ENCODE assay signal across 10 cellular contexts in genomic region chr18:49162226-49162848, GRCh38.
DNase-seq lines count a peak whose midpoint lies in the region; ATAC-seq, FAIRE-seq and TF ChIP-seq lines count a peak whose summit lies in the region.
"Had no signal": no experiment of that assay in that cellular context is flagged by ENCODE, and none has a peak within 500 bp of the region (broad histone marks: within the 10 kb centered on the region; RNA-seq: fewer than 3 reads in every experiment).

No MANE protein-coding gene starts in this region.

- peak in 1 of 3 donors; percentile 33 for DNase-seq in mucosa of descending colon
- no peak for DNase-seq in retina
- DNase-seq in Calu3 = no peak
- no peak for DNase-seq in kidney
- DNase-seq: KG1, PC-9 had no signal

- peaks cover 7% of the 10 kb centered on the region for H3K9me3 ChIP-seq in mucosa of descending colon
- peaks cover 0 to 6% of the 10 kb centered on the region in 2 donors for H3K9me3 ChIP-seq in kidney (ENCODE audit: control insufficient read depth in 1 of 2, low read length in 2 of 2)
- H3K9me3 ChIP-seq: neutrophil had no signal

- TF ChIP-seq CTCF in mucosa of descending colon (IDR thresholded peaks at IDR 0.05) = no peak
- TF ChIP-seq CTCF in Calu3 (IDR thresholded peaks at IDR 0.05; ENCODE audit: unreplicated experiment) = no peak
- no peak for TF ChIP-seq CTCF in kidney (IDR thresholded peaks at IDR 0.05; ENCODE audit: borderline replicate concordance, extremely low read depth, insufficient read depth)

- H3K4me1 ChIP-seq in mucosa of descending colon (ENCODE audit: low read depth) (no peaks in the 10 kb centered on the region), kidney (ENCODE audit: control insufficient read depth in 1 of 2, insufficient read depth in 1 of 2, low read depth in 1 of 2, low read length in 2 of 2) (no peaks in the 10 kb centered on the region)

- H3K4me3 ChIP-seq in mucosa of descending colon (no peak overlapping the region), kidney (ENCODE audit: low read length in 2 of 2) (no peak overlapping the region)
- H3K4me3 ChIP-seq: PC-9 had no signal

- H3K9ac ChIP-seq in kidney (ENCODE audit: low read length in 2 of 2) = no peak overlapping the region

- H3K4me3 Mint-ChIP-seq in Calu3 (ENCODE audit: low read depth, unreplicated experiment) = no peak overlapping the region

- no peaks in the 10 kb centered on the region for H3K4me1 Mint-ChIP-seq in Calu3 (ENCODE audit: low read depth, unreplicated experiment)

- H3K27ac ChIP-seq in kidney (ENCODE audit: low read depth in 2 of 2, low read length in 2 of 2) = no peak overlapping the region
- H3K27ac ChIP-seq: neutrophil, PC-9 had no signal

- H3K27ac Mint-ChIP-seq in Calu3 (ENCODE audit: unreplicated experiment) = no peak overlapping the region

- peaks cover 5% of the 10 kb centered on the region for H3K9me3 Mint-ChIP-seq in Calu3 (ENCODE audit: low read depth, unreplicated experiment)

- ATAC-seq in GM18870 (IDR thresholded peaks at IDR 0.05; ENCODE audit: unreplicated experiment) (peak; percentile 37), GM21717 (IDR thresholded peaks at IDR 0.05; ENCODE audit: unreplicated experiment) (peak; percentile 55), HG03442 (IDR thresholded peaks at IDR 0.05; ENCODE audit: unreplicated experiment) (peak; percentile 56), mucosa of descending colon (peak; percentile 95)

- CTCF ChIA-PET in Calu3 (lab: Charles Lee) = interaction anchor here (1.4 kb wide), 1 partner anchor 12 kb away, joined by 3 read pairs; no protein-coding TSS in a partner anchor

- no TSS peak for BruUV-seq in Calu3 (replicated peaks; lab: Mats Ljungman, UMichigan)

- H3K36me3 ChIP-seq in mucosa of descending colon (ENCODE audit: low read depth) (no peaks in the 10 kb centered on the region), kidney (ENCODE audit: control insufficient read depth in 1 of 2, insufficient read depth in 2 of 2, low read length in 2 of 2) (peaks cover 0 to 2% of the 10 kb centered on the region in 2 donors)

- FAIRE-seq in kidney (lab: Jason Lieb, UNC) = no peak

- H3K36me3 Mint-ChIP-seq in Calu3 (ENCODE audit: insufficient read depth, unreplicated experiment) = no peaks in the 10 kb centered on the region

- intact Hi-C loops in mucosa of descending colon (cut with DNase I, micrococcal nuclease) (no loop called here), Calu3 (cut with micrococcal nuclease; ENCODE audit: unreplicated experiment) (no loop called here), kidney (cut with DNase I) (no loop called here)

- H3K27me3 Mint-ChIP-seq in Calu3 (ENCODE audit: unreplicated experiment) = no peaks in the 10 kb centered on the region

Comparison
In these comparisons a context has a peak if more than half of its experiments do, and no peak if none do; other contexts are left out.
1. ATAC-seq: peak in every context shown above with its lines; median percentile 95 in mucosa of descending colon; 56 in HG03442; 55 in GM21717; 37 in GM18870.